27 cellular contexts compared by ENCODE assay signal in the genomic region with DNA sequence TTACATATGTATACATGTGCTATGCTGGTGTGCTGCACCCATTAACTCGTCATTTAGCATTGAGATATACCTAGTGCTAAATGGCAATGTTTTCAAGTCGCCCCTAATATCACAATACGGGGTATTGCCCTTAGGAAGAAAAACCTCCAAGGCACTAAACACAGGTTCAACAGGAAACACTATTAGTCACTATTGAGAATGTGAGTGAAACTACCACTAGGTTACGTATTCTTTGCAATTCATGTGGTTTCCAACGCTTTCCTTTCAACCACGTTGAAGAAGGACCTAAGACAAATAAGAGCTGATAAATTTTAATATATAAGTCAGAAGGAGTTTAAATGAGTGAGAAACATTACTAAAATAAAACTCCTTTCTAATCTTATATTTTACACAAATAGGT.
"Had no signal": no experiment of that assay in that cellular context is flagged by ENCODE, and none has a peak within 500 bp of the region (broad histone marks: within the 10 kb centered on the region; RNA-seq: fewer than 3 reads in every experiment).

No MANE protein-coding gene starts in this region.

- H3K4me2 ChIP-seq: hepatocyte had no signal

- H3K4me1 ChIP-seq: esophagus squamous epithelium, gastroesophageal sphincter, heart right ventricle had no signal

- ATAC-seq: activated CD4-positive, CD25-positive, alpha-beta regulatory T cell treated with anti-CD3 and anti-CD28 coated beads, Interleukin-2, amount 50 U/mL, for 24 hours; activated CD8-positive, alpha-beta T cell treated with anti-CD3 and anti-CD28 coated beads for 36 hours; activated T-cell treated with anti-CD3 and anti-CD28 coated beads, Interleukin-2, amount 50 U/mL, for 4 hours; activated T-helper 17 cell treated with anti-CD3 and anti-CD28 coated beads, Interleukin-2, amount 50 U/mL, for 72 hours; gastroesophageal sphincter; heart right ventricle had no signal

- H3K79me2 ChIP-seq: hepatocyte had no signal

- H3K9me3 ChIP-seq: esophagus squamous epithelium, gastroesophageal sphincter had no signal

- H3K27ac ChIP-seq: brain microvascular endothelial cell, coronary artery, epithelial cell of prostate, esophagus squamous epithelium, gastroesophageal sphincter, heart right ventricle, hepatocyte, WERI-Rb-1 had no signal

- H3K36me3 ChIP-seq: brain microvascular endothelial cell, esophagus squamous epithelium, gastroesophageal sphincter, heart right ventricle, WERI-Rb-1 had no signal

- H3K4me3 ChIP-seq: coronary artery, esophagus squamous epithelium, gastroesophageal sphincter, heart right ventricle, hepatocyte had no signal

- DNase-seq: activated B cell treated with CpG ODN at 0.5 μM for 24 hours; activated CD4-positive, alpha-beta T cell treated with anti-CD3 and anti-CD28 coated beads for 48 hours; activated CD4-positive, alpha-beta T cell treated with anti-CD3 and anti-CD28 coated beads, Interleukin-2, amount 50 U/mL, for 1 hour; activated CD4-positive, alpha-beta T cell treated with anti-CD3 and anti-CD28 coated beads, Interleukin-2, amount 50 U/mL, for 48 hours; activated CD8-positive, alpha-beta memory T cell treated with anti-CD3 and anti-CD28 coated beads for 24 hours; activated CD8-positive, alpha-beta T cell treated with anti-CD3 and anti-CD28 coated beads for 36 hours; activated effector memory CD4-positive, alpha-beta T cell treated with Interleukin-2 at 50 U/mL for 16 hours; activated gamma-delta T cell treated with Interleukin-2 at 50 U/mL for 16 hours; activated naive CD4-positive, alpha-beta T cell treated with anti-CD3 and anti-CD28 coated beads, Interleukin-2, amount 50 U/mL, for 16 hours; activated naive CD4-positive, alpha-beta T cell treated with Interleukin-2 at 50 U/mL for 16 hours; activated T-cell treated with anti-CD3 and anti-CD28 coated beads, Interleukin-2, amount 50 U/mL, for 4 hours; amniotic stem cell; anterior cingulate cortex; brain microvascular endothelial cell; dermis blood vessel endothelial cell; effector CD4-positive, alpha-beta T cell; esophagus squamous epithelium; foreskin melanocyte; heart right ventricle; T1000; WERI-Rb-1 had no signal

- H2AFZ ChIP-seq: hepatocyte had no signal

- H3K27me3 ChIP-seq: brain microvascular endothelial cell, esophagus squamous epithelium, gastroesophageal sphincter, heart right ventricle, hepatocyte had no signal
